27 cellular contexts compared by ENCODE assay signal in the genomic region with DNA sequence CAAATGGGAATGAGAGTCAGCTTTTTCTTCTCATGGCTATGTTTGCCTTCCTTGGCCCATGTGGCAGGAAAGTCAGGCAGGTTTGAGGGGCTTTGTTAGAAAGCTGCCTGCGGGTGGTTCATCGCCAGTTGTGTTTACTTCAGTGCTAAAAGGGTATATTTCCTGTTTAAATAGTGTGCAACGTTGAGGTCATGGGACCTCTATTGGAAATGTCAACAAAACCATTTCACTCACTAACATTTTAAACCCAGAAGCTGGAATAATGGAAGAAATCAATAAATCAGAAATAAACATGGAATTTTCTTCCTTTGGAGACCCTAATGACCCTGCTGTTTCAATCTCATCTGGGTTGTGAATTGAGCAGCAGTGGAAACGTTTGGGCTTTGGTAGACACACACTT.
DNase-seq lines count a peak whose midpoint lies in the region; ATAC-seq and TF ChIP-seq lines count a peak whose summit lies in the region.
"Had no signal": no experiment of that assay in that cellular context is flagged by ENCODE, and none has a peak within 500 bp of the region (broad histone marks: within the 10 kb centered on the region; RNA-seq: fewer than 3 reads in every experiment).

No MANE protein-coding gene starts in this region.

- H3K36me3 Mint-ChIP-seq in nephron (ENCODE audit: low read depth), result no peaks in the 10 kb centered on the region
- H3K36me3 Mint-ChIP-seq: brain; naive thymus-derived CD8-positive, alpha-beta T cell had no signal

- no peak overlapping the region for H3K4me3 ChIP-seq in choroid plexus epithelial cell (ENCODE audit: low read depth, low read length)
- H3K4me3 ChIP-seq: esophagus squamous epithelium, left ventricle myocardium inferior, pancreas had no signal

- no peaks in the 10 kb centered on the region for H3K9me3 Mint-ChIP-seq in nephron
- H3K9me3 Mint-ChIP-seq: activated T-cell treated with anti-CD3 and anti-CD28 coated beads, Interleukin-2, amount 50 U/mL, for 24 hours had no signal

- H3K4me1 Mint-ChIP-seq in nephron, result peaks cover 11% of the 10 kb centered on the region
- H3K4me1 Mint-ChIP-seq: naive thymus-derived CD8-positive, alpha-beta T cell had no signal

- TF ChIP-seq CTCF in choroid plexus epithelial cell (conservative IDR thresholded peaks at IDR 0.05; ENCODE audit: low read depth, low read length), result no peak
- no peak for TF ChIP-seq CTCF in nephron (IDR thresholded peaks at IDR 0.05; ENCODE audit: unreplicated experiment in 3 of 3)

- peak overlapping the region; percentile 81 to 89 (median 82) for H3K27ac Mint-ChIP-seq in nephron
- H3K27ac Mint-ChIP-seq: activated T-cell treated with anti-CD3 and anti-CD28 coated beads, Interleukin-2, amount 50 U/mL, for 24 hours; effector memory CD8-positive, alpha-beta T cell; naive thymus-derived CD8-positive, alpha-beta T cell had no signal

- DNase-seq in COLO668 (lab: John Stamatoyannopoulos, UW; ENCODE audit: unreplicated experiment), result peak; percentile 10
- peak; percentile 35 for DNase-seq in NCI-H1092 treated with DMSO at 0.1 percent for 48 hours (lab: John Stamatoyannopoulos, UW)
- DNase-seq in choroid plexus epithelial cell (ENCODE audit: low read depth), result peak; percentile 4
- DNase-seq in GF-D8 (lab: John Stamatoyannopoulos, UW), result no peak
- DNase-seq: activated CD4-positive, alpha-beta T cell treated with anti-CD3 and anti-CD28 coated beads for 4 hours; activated gamma-delta T cell treated with Interleukin-2 at 50 U/mL for 16 hours; activated T-cell treated with anti-CD3 and anti-CD28 coated beads, Interleukin-2, amount 50 U/mL, for 24 hours; effector memory CD8-positive, alpha-beta T cell; esophagus squamous epithelium; H9; hippocampal formation; Karpas-422; left ventricle myocardium inferior; midbrain; naive thymus-derived CD8-positive, alpha-beta T cell; NCI-H1048; NCI-H2107; NCI-H510A treated with DMSO at 0.1 percent for 48 hours; pancreas; right cardiac atrium; stimulated activated CD4-positive, alpha-beta T cell treated with anti-CD3 and anti-CD28 coated beads, Interleukin-12 subunit alpha, Interleukin-12 subunit beta, amount 100 ng/mL, for 4 hours; stimulated activated CD4-positive, alpha-beta T cell treated with anti-CD3 and anti-CD28 coated beads, Interleukin-4, amount 100 ng/mL, for 4 hours; T-helper 1 cell had no signal

- no peaks in the 10 kb centered on the region for H3K27me3 Mint-ChIP-seq in nephron (ENCODE audit: low read depth)
- H3K27me3 Mint-ChIP-seq: activated T-cell treated with anti-CD3 and anti-CD28 coated beads, Interleukin-2, amount 50 U/mL, for 24 hours; brain; effector memory CD8-positive, alpha-beta T cell had no signal

- ATAC-seq in GM18907 (IDR thresholded peaks at IDR 0.05; ENCODE audit: unreplicated experiment) (no peak), HG03378 (IDR thresholded peaks at IDR 0.05; ENCODE audit: unreplicated experiment) (no peak)
- ATAC-seq: effector memory CD8-positive, alpha-beta T cell; naive thymus-derived CD8-positive, alpha-beta T cell; pancreas; right cardiac atrium had no signal

- no peak overlapping the region for H3K4me3 Mint-ChIP-seq in nephron
- H3K4me3 Mint-ChIP-seq: activated T-cell treated with anti-CD3 and anti-CD28 coated beads, Interleukin-2, amount 50 U/mL, for 24 hours; brain; effector memory CD8-positive, alpha-beta T cell; H9; naive thymus-derived CD8-positive, alpha-beta T cell had no signal
